In genomic region chr5:1652873-1653707, GRCh38 we compare ENCODE assay signal across 8 cellular contexts.
DNase-seq lines count a peak whose midpoint lies in the region; ATAC-seq and TF ChIP-seq lines count a peak whose summit lies in the region.

No MANE protein-coding gene starts in this region.

- H3K27ac Mint-ChIP-seq in MCF 10A (ENCODE audit: low read depth, unreplicated experiment), result no peak overlapping the region

- H3K4me3 Mint-ChIP-seq in MCF 10A (ENCODE audit: unreplicated experiment), result peak overlapping the region; percentile 12

- H3K4me1 Mint-ChIP-seq in MCF 10A (ENCODE audit: insufficient read depth, unreplicated experiment), result no peaks in the 10 kb centered on the region

- no peak for TF ChIP-seq CTCF in MCF 10A (IDR thresholded peaks at IDR 0.05; ENCODE audit: unreplicated experiment)

- CTCF ChIA-PET in MCF 10A (lab: Yijun Ruan, JAX), result interaction anchor here (0.6 to 1.2 kb wide), 10 partner anchors 8 to 483 kb away, joined by 3 to 5 read pairs (median 4); no protein-coding TSS in a partner anchor

- DNase-seq in GM04504 (ENCODE audit: low read depth), result peak; percentile 12
- no peak for DNase-seq in MCF 10A (ENCODE audit: unreplicated experiment)
- DNase-seq in pons (ENCODE audit: low spot score), result peak; percentile 27
- no peak for DNase-seq in dermis blood vessel endothelial cell
- no peak for DNase-seq in stimulated activated CD4-positive, alpha-beta T cell treated with anti-CD3 and anti-CD28 coated beads, Interleukin-4, amount 100 ng/mL, for 4 hours
- no peak for DNase-seq in iPS-NIHi7 (ENCODE audit: extremely low spot score)

- peaks cover 70% of the 10 kb centered on the region for H3K27me3 Mint-ChIP-seq in MCF 10A (ENCODE audit: insufficient read depth, unreplicated experiment)

- H3K9me3 Mint-ChIP-seq in MCF 10A (ENCODE audit: unreplicated experiment), result no peaks in the 10 kb centered on the region

- H3K36me3 Mint-ChIP-seq in MCF 10A (ENCODE audit: insufficient read depth, unreplicated experiment), result peaks cover 6% of the 10 kb centered on the region

- H3K36me3 ChIP-seq in HUES48 (ENCODE audit: control insufficient read depth, insufficient read depth, low read length), result no peaks in the 10 kb centered on the region

- BruUV-seq in MCF 10A (replicated peaks; lab: Mats Ljungman, UMichigan), result no TSS peak

- peaks cover 24% of the 10 kb centered on the region for H3K27me3 ChIP-seq in HUES48 (ENCODE audit: control insufficient read depth, insufficient read depth, low read length)

- ATAC-seq in GM21447 (IDR thresholded peaks at IDR 0.05; ENCODE audit: unreplicated experiment), result peak; percentile 43

- H3K4me1 ChIP-seq in HUES48 (ENCODE audit: control insufficient read depth, insufficient read depth, low read length), result no peaks in the 10 kb centered on the region; the same call in 1 of the 2 replicates

- H3K27ac ChIP-seq in HUES48 (ENCODE audit: low read depth, low read length), result no peak overlapping the region

- H3K9me3 ChIP-seq in HUES48 (ENCODE audit: control insufficient read depth, insufficient read depth, low read length), result no peaks in the 10 kb centered on the region

- no peak overlapping the region for H3K9ac ChIP-seq in HUES48 (ENCODE audit: low read depth, low read length)

- intact Hi-C loops in MCF 10A (cut with micrococcal nuclease), result loop anchor here (5.0 kb wide), 1 partner anchor 721 kb away; no protein-coding TSS in a partner anchor

- peak overlapping the region; percentile 43 for H3K4me3 ChIP-seq in HUES48 (ENCODE audit: low read depth, low read length)

- POLR2A ChIA-PET in MCF 10A (lab: Yijun Ruan, JAX), result no interaction called here

Comparison
In these comparisons a context has a peak if more than half of its experiments do, and no peak if none do; other contexts are left out.
1. DNase-seq: peak in GM04504 (single experiment) and pons (single experiment); none in MCF 10A (single experiment), dermis blood vessel endothelial cell (single experiment), stimulated activated CD4-positive, alpha-beta T cell treated with anti-CD3 and anti-CD28 coated beads, Interleukin-4, amount 100 ng/mL, for 4 hours (0 of 2) and iPS-NIHi7 (single experiment).